1 cellular context compared by ENCODE assay signal in the genomic region with DNA sequence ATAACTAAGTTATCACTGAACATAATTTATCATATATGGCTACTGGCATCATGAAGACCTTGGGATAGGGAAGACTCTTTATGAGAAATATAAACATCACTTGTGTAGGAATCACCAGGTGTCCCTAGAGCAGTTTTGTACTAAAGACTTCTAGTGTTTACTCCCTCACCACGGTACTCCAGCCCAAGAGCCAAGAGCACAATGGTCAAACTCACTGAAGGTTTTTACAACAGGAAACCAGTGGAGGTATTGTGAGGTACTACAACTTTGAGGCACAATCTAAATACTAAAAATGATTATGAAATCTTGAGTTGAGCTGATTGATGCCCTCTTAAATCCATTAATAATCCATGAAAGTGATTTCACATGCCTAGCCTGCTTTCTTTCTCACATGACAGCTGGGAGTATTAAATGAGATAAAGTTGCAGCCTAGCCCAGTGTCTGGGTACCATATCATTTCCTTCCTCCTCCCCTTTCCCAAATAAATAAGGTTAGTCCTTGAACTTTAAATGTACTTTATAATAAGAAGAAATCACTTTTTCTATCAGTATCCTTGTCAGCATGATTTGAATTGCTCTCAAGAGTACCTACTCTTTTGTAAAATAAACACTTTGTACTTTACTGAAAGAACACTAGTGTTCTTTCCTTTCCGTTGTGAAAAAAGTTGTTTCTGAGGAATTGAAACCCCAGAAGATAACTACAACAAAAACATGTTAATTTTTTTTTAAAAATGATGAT.
TF ChIP-seq lines count a peak whose summit lies in the region.

No MANE protein-coding gene starts in this region.

TF ChIP-seq in IMR-90, 13 proteins besides CTCF, POLR2A, EP300 and RAD21:
- TF ChIP-seq RCOR1 (IDR thresholded peaks at IDR 0.05; ENCODE audit: insufficient replicate concordance, low read length) (no peak), NFE2L2 (IDR thresholded peaks at IDR 0.05; ENCODE audit: low read depth, low read length) (no peak), MAZ (IDR thresholded peaks at IDR 0.05; ENCODE audit: borderline replicate concordance, low read depth, low read length) (no peak), MXI1 (IDR thresholded peaks at IDR 0.05; ENCODE audit: borderline replicate concordance, low read depth, low read length) (no peak), MAFK (IDR thresholded peaks at IDR 0.05; ENCODE audit: low read depth, low read length) (no peak), RFX5 (IDR thresholded peaks at IDR 0.05; ENCODE audit: low read depth, low read length) (no peak), SMC3 (IDR thresholded peaks at IDR 0.05; ENCODE audit: low read depth, low read length) (no peak), BHLHE40 (IDR thresholded peaks at IDR 0.05; ENCODE audit: low read depth, low read length) (no peak), CHD1 (IDR thresholded peaks at IDR 0.05; ENCODE audit: low read depth, low read length) (no peak)
- TF ChIP-seq, protein P1, sequence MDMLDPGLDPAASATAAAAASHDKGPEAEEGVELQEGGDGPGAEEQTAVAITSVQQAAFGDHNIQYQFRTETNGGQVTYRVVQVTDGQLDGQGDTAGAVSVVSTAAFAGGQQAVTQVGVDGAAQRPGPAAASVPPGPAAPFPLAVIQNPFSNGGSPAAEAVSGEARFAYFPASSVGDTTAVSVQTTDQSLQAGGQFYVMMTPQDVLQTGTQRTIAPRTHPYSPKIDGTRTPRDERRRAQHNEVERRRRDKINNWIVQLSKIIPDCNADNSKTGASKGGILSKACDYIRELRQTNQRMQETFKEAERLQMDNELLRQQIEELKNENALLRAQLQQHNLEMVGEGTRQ (IDR thresholded peaks at IDR 0.05; ENCODE audit: low read depth, low read length) = no peak
- TF ChIP-seq, protein P2, sequence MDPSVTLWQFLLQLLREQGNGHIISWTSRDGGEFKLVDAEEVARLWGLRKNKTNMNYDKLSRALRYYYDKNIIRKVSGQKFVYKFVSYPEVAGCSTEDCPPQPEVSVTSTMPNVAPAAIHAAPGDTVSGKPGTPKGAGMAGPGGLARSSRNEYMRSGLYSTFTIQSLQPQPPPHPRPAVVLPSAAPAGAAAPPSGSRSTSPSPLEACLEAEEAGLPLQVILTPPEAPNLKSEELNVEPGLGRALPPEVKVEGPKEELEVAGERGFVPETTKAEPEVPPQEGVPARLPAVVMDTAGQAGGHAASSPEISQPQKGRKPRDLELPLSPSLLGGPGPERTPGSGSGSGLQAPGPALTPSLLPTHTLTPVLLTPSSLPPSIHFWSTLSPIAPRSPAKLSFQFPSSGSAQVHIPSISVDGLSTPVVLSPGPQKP (IDR thresholded peaks at IDR 0.05; ENCODE audit: borderline replicate concordance, low read depth, low read length) = no peak
TF ChIP-seq in IMR-90: peak in this region for 0.
